ENCODE assay signal across 15 cellular contexts in the genomic region with DNA sequence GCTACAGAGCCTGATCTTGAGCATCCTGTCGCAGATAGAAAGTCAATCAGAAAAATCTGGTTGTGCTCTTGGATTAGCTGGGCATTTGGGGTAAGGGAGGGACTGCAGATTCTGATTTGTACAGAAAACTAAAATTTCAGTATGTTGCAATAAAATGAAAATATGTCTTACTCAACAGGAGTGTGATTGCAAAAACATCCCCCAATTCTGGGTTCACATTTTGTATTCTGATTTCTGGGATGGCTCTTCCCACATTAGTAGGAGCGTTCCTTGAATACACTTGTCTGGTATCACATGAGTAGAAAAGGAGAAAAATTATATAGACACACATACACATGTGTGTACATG. TPM values are rescaled to one million over a fixed set of nuclear protein-coding genes. Genes with fewer than 3 reads are reported as not detected.
DNase-seq lines count a peak whose midpoint lies in the region; ATAC-seq and TF ChIP-seq lines count a peak whose summit lies in the region.
"Had no signal": no experiment of that assay in that cellular context is flagged by ENCODE, and none has a peak within 500 bp of the region (broad histone marks: within the 10 kb centered on the region; RNA-seq: fewer than 3 reads in every experiment).

No MANE protein-coding gene starts in this region.

- no peaks in the 10 kb centered on the region for H3K36me3 ChIP-seq in PC-9 (ENCODE audit: low read depth)

- peak overlapping the region; percentile 22; the same call in 1 of the 2 replicates for H3K27ac ChIP-seq in PC-9
- H3K27ac ChIP-seq: upper lobe of right lung had no signal

- CTCF ChIA-PET in PC-9 (lab: Charles Lee), result no interaction called here

- intact Hi-C loops in PC-9 (cut with micrococcal nuclease; ENCODE audit: unreplicated experiment), result loop anchor here (5.0 kb wide), 1 partner anchor 143 kb away; no protein-coding TSS in a partner anchor

- H3K36me3 Mint-ChIP-seq in activated naive CD8-positive, alpha-beta T cell treated with anti-CD3 and anti-CD28 coated beads, Interleukin-2, amount 10 ng/mL, durations not matched to agents 7 days and 5 days, result peaks cover 18% of the 10 kb centered on the region
- peaks cover 18% of the 10 kb centered on the region for H3K36me3 Mint-ChIP-seq in activated naive CD8-positive, alpha-beta T cell treated with anti-CD3 and anti-CD28 coated beads, Interleukin-2, amount 50 U/mL, for 24 hours (ENCODE audit: low read depth)
- H3K36me3 Mint-ChIP-seq in stimulated activated effector memory CD8-positive, alpha-beta T cell treated with anti-CD3 and anti-CD28 coated beads, Interleukin-12 subunit alpha, Interleukin-12 subunit beta, amount 100 ng/mL, for 72 hours, result peaks cover 81% of the 10 kb centered on the region

- H3K4me3 ChIP-seq in PC-9, result no peak overlapping the region
- H3K4me3 ChIP-seq: lung, upper lobe of right lung had no signal

- H3K4me2 ChIP-seq in PC-9, result no peak overlapping the region

- H4K20me1 ChIP-seq in PC-9 (ENCODE audit: insufficient read depth), result peaks cover 17% of the 10 kb centered on the region; the same call in 1 of the 2 replicates

- no peaks in the 10 kb centered on the region for H3K27me3 ChIP-seq in PC-9 (ENCODE audit: insufficient read depth, low read depth)
- H3K27me3 ChIP-seq: upper lobe of right lung had no signal

- no peaks in the 10 kb centered on the region for H3K79me2 ChIP-seq in PC-9 (ENCODE audit: low read depth)

- H3K9me2 ChIP-seq in PC-9 (ENCODE audit: insufficient read depth), result no peaks in the 10 kb centered on the region

- H3K27ac Mint-ChIP-seq in activated naive CD8-positive, alpha-beta T cell treated with anti-CD3 and anti-CD28 coated beads, Interleukin-2, amount 10 ng/mL, durations not matched to agents 7 days and 5 days, result peak overlapping the region; percentile 40
- no peak overlapping the region for H3K27ac Mint-ChIP-seq in activated naive CD8-positive, alpha-beta T cell treated with anti-CD3 and anti-CD28 coated beads, Interleukin-2, amount 50 U/mL, for 24 hours
- H3K27ac Mint-ChIP-seq in stimulated activated effector memory CD8-positive, alpha-beta T cell treated with anti-CD3 and anti-CD28 coated beads, Interleukin-12 subunit alpha, Interleukin-12 subunit beta, amount 100 ng/mL, for 72 hours, result peak overlapping the region; percentile 87

- H3K9me3 Mint-ChIP-seq in activated naive CD8-positive, alpha-beta T cell treated with anti-CD3 and anti-CD28 coated beads, Interleukin-2, amount 10 ng/mL, durations not matched to agents 7 days and 5 days, result no peaks in the 10 kb centered on the region
- no peaks in the 10 kb centered on the region for H3K9me3 Mint-ChIP-seq in activated naive CD8-positive, alpha-beta T cell treated with anti-CD3 and anti-CD28 coated beads, Interleukin-2, amount 50 U/mL, for 24 hours
- no peaks in the 10 kb centered on the region for H3K9me3 Mint-ChIP-seq in stimulated activated effector memory CD8-positive, alpha-beta T cell treated with anti-CD3 and anti-CD28 coated beads, Interleukin-12 subunit alpha, Interleukin-12 subunit beta, amount 100 ng/mL, for 72 hours

- no peaks in the 10 kb centered on the region for H3K4me1 ChIP-seq in PC-9 (replicated peaks; ENCODE audit: insufficient read depth)

- no TSS peak for BruUV-seq in PC-9 (replicated peaks; lab: Mats Ljungman, UMichigan)

- H3K4me1 Mint-ChIP-seq in activated naive CD8-positive, alpha-beta T cell treated with anti-CD3 and anti-CD28 coated beads, Interleukin-2, amount 10 ng/mL, durations not matched to agents 7 days and 5 days, result peaks cover 34% of the 10 kb centered on the region
- peaks cover 32% of the 10 kb centered on the region for H3K4me1 Mint-ChIP-seq in activated naive CD8-positive, alpha-beta T cell treated with anti-CD3 and anti-CD28 coated beads, Interleukin-2, amount 50 U/mL, for 24 hours
- peaks cover 64% of the 10 kb centered on the region for H3K4me1 Mint-ChIP-seq in stimulated activated effector memory CD8-positive, alpha-beta T cell treated with anti-CD3 and anti-CD28 coated beads, Interleukin-12 subunit alpha, Interleukin-12 subunit beta, amount 100 ng/mL, for 72 hours

- POLR2A ChIA-PET in activated naive CD8-positive, alpha-beta T cell treated with anti-CD3 and anti-CD28 coated beads, Interleukin-2, amount 10 ng/mL, durations not matched to agents 7 days and 5 days (lab: Charles Lee), result interaction anchor here (0.9 kb wide), 1 partner anchor 153 kb away, joined by 4 read pairs; no protein-coding TSS in a partner anchor
- POLR2A ChIA-PET in PC-9 (lab: Charles Lee; ENCODE audit: unreplicated experiment), result interaction anchor here (0.6 to 0.7 kb wide), 2 partner anchors 17 to 232 kb away, joined by 3 to 5 read pairs; no protein-coding TSS in a partner anchor

- H3K4me3 Mint-ChIP-seq in activated naive CD8-positive, alpha-beta T cell treated with anti-CD3 and anti-CD28 coated beads, Interleukin-2, amount 10 ng/mL, durations not matched to agents 7 days and 5 days, result no peak overlapping the region
- no peak overlapping the region for H3K4me3 Mint-ChIP-seq in activated naive CD8-positive, alpha-beta T cell treated with anti-CD3 and anti-CD28 coated beads, Interleukin-2, amount 50 U/mL, for 24 hours
- H3K4me3 Mint-ChIP-seq in stimulated activated effector memory CD8-positive, alpha-beta T cell treated with anti-CD3 and anti-CD28 coated beads, Interleukin-12 subunit alpha, Interleukin-12 subunit beta, amount 100 ng/mL, for 72 hours, result no peak overlapping the region

- no peaks in the 10 kb centered on the region for H3K27me3 Mint-ChIP-seq in activated naive CD8-positive, alpha-beta T cell treated with anti-CD3 and anti-CD28 coated beads, Interleukin-2, amount 10 ng/mL, durations not matched to agents 7 days and 5 days
- H3K27me3 Mint-ChIP-seq in activated naive CD8-positive, alpha-beta T cell treated with anti-CD3 and anti-CD28 coated beads, Interleukin-2, amount 50 U/mL, for 24 hours, result no peaks in the 10 kb centered on the region

- no peak for ATAC-seq in activated naive CD8-positive, alpha-beta T cell treated with anti-CD3 and anti-CD28 coated beads, Interleukin-2, amount 10 ng/mL, durations not matched to agents 7 days and 5 days (ENCODE audit: low read depth)
- ATAC-seq in activated naive CD8-positive, alpha-beta T cell treated with anti-CD3 and anti-CD28 coated beads, Interleukin-2, amount 50 U/mL, for 24 hours, result no peak
- no peak for ATAC-seq in stimulated activated effector memory CD8-positive, alpha-beta T cell treated with anti-CD3 and anti-CD28 coated beads, Interleukin-12 subunit alpha, Interleukin-12 subunit beta, amount 100 ng/mL, for 72 hours
- ATAC-seq in GM19324 (IDR thresholded peaks at IDR 0.05; ENCODE audit: low FRiP score, unreplicated experiment), result no peak
- ATAC-seq: upper lobe of right lung had no signal

- no peak for DNase-seq in activated naive CD8-positive, alpha-beta T cell treated with anti-CD3 and anti-CD28 coated beads, Interleukin-2, amount 10 ng/mL, durations not matched to agents 7 days and 5 days
- DNase-seq in activated naive CD8-positive, alpha-beta T cell treated with anti-CD3 and anti-CD28 coated beads, Interleukin-2, amount 50 U/mL, for 24 hours, result no peak
- DNase-seq in PC-9 (no peak), fibroblast of gingiva (ENCODE audit: low read depth) (peak; percentile 65), RKO (ENCODE audit: low spot score) (no peak), AG20443 (ENCODE audit: low spot score) (no peak)
- no peak for DNase-seq in stimulated activated effector memory CD8-positive, alpha-beta T cell treated with anti-CD3 and anti-CD28 coated beads, Interleukin-12 subunit alpha, Interleukin-12 subunit beta, amount 100 ng/mL, for 72 hours (ENCODE audit: low spot score in 2 of 2)
- DNase-seq: activated CD4-positive, alpha-beta T cell treated with anti-CD3 and anti-CD28 coated beads for 48 hours; effector CD4-positive, alpha-beta T cell; SHP77 treated with DMSO at 0.1 percent for 48 hours; stimulated activated CD4-positive, alpha-beta T cell treated with anti-CD3 and anti-CD28 coated beads, Interleukin-4, amount 100 ng/mL, for 24 hours; T1000; upper lobe of right lung had no signal

- no peak for TF ChIP-seq CTCF in PC-9 (conservative IDR thresholded peaks at IDR 0.05)

- H3F3A ChIP-seq in PC-9 (ENCODE audit: insufficient read depth, low read depth), result peaks cover 72% of the 10 kb centered on the region

- no peak overlapping the region for H2AFZ ChIP-seq in PC-9

- H3K9me3 ChIP-seq in PC-9 (ENCODE audit: insufficient read depth, low read depth), result no peaks in the 10 kb centered on the region
- H3K9me3 ChIP-seq: upper lobe of right lung had no signal

RNA-seq across cellular contexts. Expression of gene PANK2, which starts 40.5 kb away (rescaled TPM):
- 10 to 100 TPM; 76.6 to 80.1 TPM for total RNA-seq in activated naive CD8-positive, alpha-beta T cell treated with anti-CD3 and anti-CD28 coated beads, Interleukin-2, amount 10 ng/mL, durations not matched to agents 7 days and 5 days
- total RNA-seq in PC-9 (2021), result 51.6 and 54.5 TPM in 2 replicates
